Comparison of ENCODE assay signal across 19 cellular contexts in the genomic region with DNA sequence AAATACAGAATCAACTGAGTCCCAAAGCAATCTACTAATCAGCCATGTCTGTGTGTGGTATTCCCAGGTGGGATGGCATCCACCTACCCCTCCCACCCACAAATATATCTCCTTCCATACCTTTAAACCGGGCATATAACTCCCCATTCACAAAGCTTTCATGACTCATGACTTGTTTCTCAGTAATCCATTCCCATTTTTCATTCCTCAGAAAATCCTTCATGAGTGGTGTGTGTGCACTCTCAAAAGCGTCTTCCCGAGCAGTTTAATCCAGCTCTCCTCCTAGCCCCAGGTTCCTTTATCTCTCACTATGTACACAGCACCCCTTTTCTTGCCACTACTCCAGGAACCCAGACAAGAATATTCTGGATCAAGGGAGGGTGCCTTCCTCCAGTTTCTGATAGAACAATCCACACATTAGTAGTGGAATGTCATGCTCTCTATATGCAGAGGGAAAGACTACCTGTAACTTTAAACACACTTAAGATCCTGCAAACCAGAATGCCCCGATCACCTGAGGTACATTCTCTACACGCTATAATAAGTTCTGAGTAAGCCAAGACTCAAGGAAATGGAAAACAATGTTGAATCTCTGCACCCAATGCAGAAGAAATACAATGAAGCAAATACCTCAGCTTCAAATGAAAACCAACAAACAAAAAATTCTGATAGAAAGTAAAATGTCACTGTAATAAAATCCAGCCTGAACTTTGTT. TPM values are rescaled to one million over a fixed set of nuclear protein-coding genes. Genes with fewer than 3 reads are reported as not detected.
DNase-seq lines count a peak whose midpoint lies in the region; ATAC-seq and TF ChIP-seq lines count a peak whose summit lies in the region.
"Had no signal": no experiment of that assay in that cellular context is flagged by ENCODE, and none has a peak within 500 bp of the region (broad histone marks: within the 10 kb centered on the region; RNA-seq: fewer than 3 reads in every experiment).

No MANE protein-coding gene starts in this region.

- peak overlapping the region; percentile 9 for H3K27ac ChIP-seq in caudate nucleus (ENCODE audit: low read depth, low read length)
- peak overlapping the region; percentile 80 to 84 for H3K27ac ChIP-seq in testis
- H3K27ac ChIP-seq: colonic mucosa, SJCRH30, skin epidermis had no signal

- H3K36me3 ChIP-seq in mucosa of stomach (ENCODE audit: control insufficient read depth, insufficient read depth, low read length) (peaks cover 3% of the 10 kb centered on the region), testis (ENCODE audit: low read depth, missing control alignments) (no peaks in the 10 kb centered on the region)
- H3K36me3 ChIP-seq: colonic mucosa had no signal

- intact Hi-C loops in testis (cut with DNase I; ENCODE audit: low total_unique reads) = no loop called here

- TF ChIP-seq CTCF in testis (IDR thresholded peaks at IDR 0.05) = no peak
- no peak for TF ChIP-seq CTCF in GM20000 (IDR thresholded peaks at IDR 0.05; ENCODE audit: extremely low read depth, missing control alignments)

- peak overlapping the region; percentile 25 for H3K9ac ChIP-seq in mucosa of stomach (ENCODE audit: low read length)

- DNase-seq in M059J (ENCODE audit: low read depth) (peak; percentile 48), caudate nucleus (lab: John Stamatoyannopoulos, UW) (no peak), testis (no peak), GM20000 (ENCODE audit: low spot score) (no peak)
- no peak for DNase-seq in activated naive CD4-positive, alpha-beta T cell treated with anti-CD3 and anti-CD28 coated beads, Interleukin-2, amount 50 U/mL, for 16 hours
- DNase-seq: activated effector memory CD4-positive, alpha-beta T cell treated with anti-CD3 and anti-CD28 coated beads, Interleukin-2, amount 50 U/mL, for 16 hours; BE2C; colonic mucosa; KG1; NCI-H1048; NCI-H2107; NCI-H69; SJCRH30; stimulated activated CD4-positive, alpha-beta T cell treated with anti-CD3 and anti-CD28 coated beads, Interleukin-4, amount 100 ng/mL, for 1 hour had no signal

- H3K4me1 ChIP-seq in mucosa of stomach (ENCODE audit: control insufficient read depth, insufficient read depth, low read length) (peaks cover 18% of the 10 kb centered on the region), testis (peaks cover 21% of the 10 kb centered on the region)
- H3K4me1 ChIP-seq: BE2C, colonic mucosa had no signal

- H3K4me3 ChIP-seq in mucosa of stomach (ENCODE audit: low read length) = no peak overlapping the region
- no peak overlapping the region for H3K4me3 ChIP-seq in testis
- H3K4me3 ChIP-seq: colonic mucosa, SJCRH30, skin epidermis had no signal

- no peaks in the 10 kb centered on the region for H3K27me3 ChIP-seq in mucosa of stomach (ENCODE audit: control insufficient read depth, insufficient read depth, low read length)
- H3K27me3 ChIP-seq in testis = no peaks in the 10 kb centered on the region
- H3K27me3 ChIP-seq: BE2C, colonic mucosa, SJCRH30 had no signal

- TF ChIP-seq POLR2A in testis (IDR thresholded peaks at IDR 0.05) = no peak

- no peak for ATAC-seq in GM19463 (IDR thresholded peaks at IDR 0.05; ENCODE audit: unreplicated experiment)
- ATAC-seq: left lobe of liver had no signal

- H3K9me3 ChIP-seq in mucosa of stomach (ENCODE audit: control insufficient read depth, low read length) (no peaks in the 10 kb centered on the region), testis (no peaks in the 10 kb centered on the region)
- H3K9me3 ChIP-seq: BE2C, colonic mucosa, SJCRH30 had no signal

- 76 to 82% methylated on average over 5 of the region's 5 CpGs for WGBS in testis, 2 donors

RNA-seq across cellular contexts. Expression of gene IPCEF1, which starts 55.7 kb away (rescaled TPM):
- total RNA-seq in M059J (2014; rRNA removed; shearing (Covaris generic)) = 0.32 and 1.6 TPM in 2 replicates
- 1 to 10 TPM; 3.6 to 4.8 TPM for total RNA-seq in testis
- polyA plus RNA-seq in testis (ENCODE audit: insufficient read depth, low read depth, low replicate concordance) = 4.2 TPM
- total RNA-seq: G401 had no signal
